17 cellular contexts compared by ENCODE assay signal in genomic region chr1:204468766-204469302, GRCh38.
"Had no signal": no experiment of that assay in that cellular context is flagged by ENCODE, and none has a peak within 500 bp of the region (broad histone marks: within the 10 kb centered on the region; RNA-seq: fewer than 3 reads in every experiment).

No MANE protein-coding gene starts in this region.

- H3K9me3 ChIP-seq: SK-N-SH, thyroid gland had no signal

- ATAC-seq: activated CD4-positive, alpha-beta T cell treated with anti-CD3 and anti-CD28 coated beads for 36 hours; activated CD8-positive, alpha-beta T cell treated with anti-CD3 and anti-CD28 coated beads for 36 hours; stimulated activated naive CD8-positive, alpha-beta T cell treated with anti-CD3 and anti-CD28 coated beads, Interleukin-15, Interleukin-2, amounts not matched to agents 100 U/mL and 50 U/mL, for 24 hours had no signal

- H3K27me3 ChIP-seq: thyroid gland had no signal

- H3K4me2 ChIP-seq: SK-N-SH had no signal

- H3K9me3 Mint-ChIP-seq: activated CD8-positive, alpha-beta T cell treated with anti-CD3 and anti-CD28 coated beads for 36 hours; activated T-helper 1 cell treated with anti-CD3 and anti-CD28 coated beads, Interleukin-12 subunit alpha, Interleukin-12 subunit beta, Interleukin-2, Interleukin-4 antibody, amounts not matched to agents 30 ng/mL and 10 ng/mL and 1 ng/mL, durations not matched to agents 14 hours and 24 hours and 36 hours; central memory CD8-positive, alpha-beta T cell; memory B cell had no signal

- DNase-seq: activated CD4-positive, alpha-beta T cell treated with anti-CD3 and anti-CD28 coated beads for 36 hours; activated CD8-positive, alpha-beta memory T cell treated with anti-CD3 and anti-CD28 coated beads, Interleukin-2, amount 50 U/mL, for 48 hours; activated CD8-positive, alpha-beta T cell treated with anti-CD3 and anti-CD28 coated beads for 36 hours; activated naive CD4-positive, alpha-beta T cell; dermis blood vessel endothelial cell; endodermal cell; glutamatergic neuron; nephron progenitor cell; SK-N-SH; stimulated activated CD4-positive, alpha-beta T cell treated with anti-CD3 and anti-CD28 coated beads, Interleukin-2, amount 100 ng/mL, for 48 hours; stimulated activated naive CD8-positive, alpha-beta T cell treated with anti-CD3 and anti-CD28 coated beads, Interleukin-15, Interleukin-2, amounts not matched to agents 100 U/mL and 50 U/mL, for 24 hours; T-helper 1 cell; thyroid gland had no signal

- H3K27ac Mint-ChIP-seq: activated CD4-positive, alpha-beta T cell treated with anti-CD3 and anti-CD28 coated beads for 36 hours; activated CD8-positive, alpha-beta T cell treated with anti-CD3 and anti-CD28 coated beads for 36 hours; activated T-helper 1 cell treated with anti-CD3 and anti-CD28 coated beads, Interleukin-12 subunit alpha, Interleukin-12 subunit beta, Interleukin-2, Interleukin-4 antibody, amounts not matched to agents 30 ng/mL and 10 ng/mL and 1 ng/mL, durations not matched to agents 14 hours and 24 hours and 36 hours; endodermal cell; nephron progenitor cell had no signal

- H3K9ac ChIP-seq: SK-N-SH had no signal

- H3K27ac ChIP-seq: VCaP had no signal

- H3K4me3 Mint-ChIP-seq: activated CD4-positive, alpha-beta T cell treated with anti-CD3 and anti-CD28 coated beads for 36 hours; activated CD8-positive, alpha-beta T cell treated with anti-CD3 and anti-CD28 coated beads for 36 hours; activated T-helper 1 cell treated with anti-CD3 and anti-CD28 coated beads, Interleukin-12 subunit alpha, Interleukin-12 subunit beta, Interleukin-2, Interleukin-4 antibody, amounts not matched to agents 30 ng/mL and 10 ng/mL and 1 ng/mL, durations not matched to agents 14 hours and 24 hours and 36 hours; central memory CD8-positive, alpha-beta T cell; endodermal cell; memory B cell; nephron progenitor cell had no signal

- H3K4me3 ChIP-seq: thyroid gland had no signal

- H3K27me3 Mint-ChIP-seq: activated CD4-positive, alpha-beta T cell treated with anti-CD3 and anti-CD28 coated beads for 36 hours; activated CD8-positive, alpha-beta T cell treated with anti-CD3 and anti-CD28 coated beads for 36 hours; central memory CD8-positive, alpha-beta T cell; memory B cell had no signal
